Comparison of ENCODE assay signal across 10 cellular contexts in genomic region chr2:20356042-20356441, GRCh38. TPM values are rescaled to one million over a fixed set of nuclear protein-coding genes. Genes with fewer than 3 reads are reported as not detected.
DNase-seq lines count a peak whose midpoint lies in the region; ATAC-seq and TF ChIP-seq lines count a peak whose summit lies in the region.
"Had no signal": no experiment of that assay in that cellular context is flagged by ENCODE, and none has a peak within 500 bp of the region (broad histone marks: within the 10 kb centered on the region; RNA-seq: fewer than 3 reads in every experiment).

No MANE protein-coding gene starts in this region.

- TF ChIP-seq CTCF in left lung (IDR thresholded peaks at IDR 0.05), result no peak

- H3K36me3 Mint-ChIP-seq in activated T-helper 17 cell treated with anti-CD3 and anti-CD28 coated beads, Interleukin-2, amount 50 U/mL, for 72 hours (ENCODE audit: low read depth), result no peaks in the 10 kb centered on the region
- peaks cover 2% of the 10 kb centered on the region for H3K36me3 Mint-ChIP-seq in activated CD4-positive, alpha-beta T cell treated with anti-CD3 and anti-CD28 coated beads, Interleukin-2, amount 10 ng/mL, durations not matched to agents 7 days and 5 days (ENCODE audit: low read depth)
- H3K36me3 Mint-ChIP-seq: activated naive CD4-positive, alpha-beta T cell treated with anti-CD3 and anti-CD28 coated beads, Interleukin-2, amount 50 U/mL, for 72 hours had no signal

- POLR2A ChIA-PET in activated CD4-positive, alpha-beta T cell treated with anti-CD3 and anti-CD28 coated beads, Interleukin-2, amount 10 ng/mL, durations not matched to agents 7 days and 5 days (lab: Charles Lee), result no interaction called here

- H3K27ac ChIP-seq in mesenchymal stem cell (ENCODE audit: low read length, poor library complexity, severe bottlenecking) (no peak overlapping the region), left lung (no peak overlapping the region)

- H3K36me3 ChIP-seq in mesenchymal stem cell (ENCODE audit: control insufficient read depth in 1 of 2, insufficient read depth in 2 of 2, low read depth in 1 of 2, low read length in 2 of 2), result no peaks in the 10 kb centered on the region
- H3K36me3 ChIP-seq in left lung, result no peaks in the 10 kb centered on the region
- no peaks in the 10 kb centered on the region for H3K36me3 ChIP-seq in H7 (replicated peaks; ENCODE audit: control insufficient read depth, insufficient read depth, low read length)

- no peaks in the 10 kb centered on the region for H3K79me1 ChIP-seq in mesenchymal stem cell (replicated peaks; ENCODE audit: low read length, poor library complexity, severe bottlenecking)

- no peak overlapping the region for H2BK5ac ChIP-seq in mesenchymal stem cell (ENCODE audit: low read depth, low read length, poor library complexity, severe bottlenecking)

- H3K4me2 ChIP-seq in mesenchymal stem cell (ENCODE audit: low read length, poor library complexity, severe bottlenecking), result no peak overlapping the region

- peak overlapping the region; percentile 36 for H3K27ac Mint-ChIP-seq in activated T-helper 17 cell treated with anti-CD3 and anti-CD28 coated beads, Interleukin-2, amount 50 U/mL, for 72 hours
- H3K27ac Mint-ChIP-seq in activated CD4-positive, alpha-beta T cell treated with anti-CD3 and anti-CD28 coated beads, Interleukin-2, amount 10 ng/mL, durations not matched to agents 7 days and 5 days, result no peak overlapping the region
- H3K27ac Mint-ChIP-seq: activated naive CD4-positive, alpha-beta T cell treated with anti-CD3 and anti-CD28 coated beads, Interleukin-2, amount 50 U/mL, for 72 hours had no signal

- H3K9me3 Mint-ChIP-seq in activated T-helper 17 cell treated with anti-CD3 and anti-CD28 coated beads, Interleukin-2, amount 50 U/mL, for 72 hours, result no peaks in the 10 kb centered on the region
- H3K9me3 Mint-ChIP-seq in activated CD4-positive, alpha-beta T cell treated with anti-CD3 and anti-CD28 coated beads, Interleukin-2, amount 10 ng/mL, durations not matched to agents 7 days and 5 days, result no peaks in the 10 kb centered on the region
- H3K9me3 Mint-ChIP-seq: activated naive CD4-positive, alpha-beta T cell treated with anti-CD3 and anti-CD28 coated beads, Interleukin-2, amount 50 U/mL, for 72 hours had no signal

- no peak overlapping the region for H3K14ac ChIP-seq in mesenchymal stem cell (ENCODE audit: low read length in 2 of 2)

- H3K4me1 Mint-ChIP-seq in activated T-helper 17 cell treated with anti-CD3 and anti-CD28 coated beads, Interleukin-2, amount 50 U/mL, for 72 hours, result no peaks in the 10 kb centered on the region
- H3K4me1 Mint-ChIP-seq in activated CD4-positive, alpha-beta T cell treated with anti-CD3 and anti-CD28 coated beads, Interleukin-2, amount 10 ng/mL, durations not matched to agents 7 days and 5 days, result peaks cover 5% of the 10 kb centered on the region

- no peak overlapping the region for H3K9ac ChIP-seq in mesenchymal stem cell (ENCODE audit: low read length)

- intact Hi-C loops in left lung (cut with DNase I), result no loop called here

- CTCF ChIA-PET in activated CD4-positive, alpha-beta T cell treated with anti-CD3 and anti-CD28 coated beads, Interleukin-2, amount 10 ng/mL, durations not matched to agents 7 days and 5 days (lab: Charles Lee), result interaction anchor here (0.8 to 1.0 kb wide), 2 partner anchors 10 to 14 kb away, joined by 3 read pairs; no protein-coding TSS in a partner anchor

- peaks cover 3% of the 10 kb centered on the region for H3K4me1 ChIP-seq in mesenchymal stem cell (ENCODE audit: control insufficient read depth, insufficient read depth, low read depth, low read length)
- H3K4me1 ChIP-seq in left lung, result peaks cover 3 to 11% of the 10 kb centered on the region in 2 donors

- H3K27me3 Mint-ChIP-seq in activated T-helper 17 cell treated with anti-CD3 and anti-CD28 coated beads, Interleukin-2, amount 50 U/mL, for 72 hours, result no peaks in the 10 kb centered on the region
- H3K27me3 Mint-ChIP-seq in activated CD4-positive, alpha-beta T cell treated with anti-CD3 and anti-CD28 coated beads, Interleukin-2, amount 10 ng/mL, durations not matched to agents 7 days and 5 days, result no peaks in the 10 kb centered on the region

- no peak overlapping the region for H2BK15ac ChIP-seq in mesenchymal stem cell (ENCODE audit: low read depth, poor library complexity, severe bottlenecking)

- no peak overlapping the region for H3K18ac ChIP-seq in mesenchymal stem cell (ENCODE audit: low read depth in 1 of 2, low read length in 2 of 2)

- H3K4me3 ChIP-seq in mesenchymal stem cell (ENCODE audit: insufficient read depth in 1 of 2, low read depth in 1 of 2, low read length in 2 of 2), result no peak overlapping the region
- H3K4me3 ChIP-seq in left lung, result no peak overlapping the region
- H3K4me3 ChIP-seq in H7 (ENCODE audit: insufficient read depth, low read depth, low read length), result no peak overlapping the region
- H3K4me3 ChIP-seq: mucosa of descending colon had no signal

- no peak overlapping the region for H2BK12ac ChIP-seq in mesenchymal stem cell (ENCODE audit: low read length in 2 of 2)

- peak; percentile 72 for DNase-seq in EL
- peak; percentile 97 for DNase-seq in NCI-H1694 (lab: John Stamatoyannopoulos, UW)
- peak; percentile 77 for DNase-seq in mesenchymal stem cell
- DNase-seq in NCI-H128 (lab: John Stamatoyannopoulos, UW; ENCODE audit: unreplicated experiment), result no peak
- no peak for DNase-seq in left lung
- no peak for DNase-seq in activated CD4-positive, alpha-beta T cell treated with anti-CD3 and anti-CD28 coated beads, Interleukin-2, amount 10 ng/mL, durations not matched to agents 7 days and 5 days
- no peak for DNase-seq in H7
- DNase-seq: mucosa of descending colon had no signal

- no peak overlapping the region for H3K4me3 Mint-ChIP-seq in activated T-helper 17 cell treated with anti-CD3 and anti-CD28 coated beads, Interleukin-2, amount 50 U/mL, for 72 hours
- H3K4me3 Mint-ChIP-seq in activated CD4-positive, alpha-beta T cell treated with anti-CD3 and anti-CD28 coated beads, Interleukin-2, amount 10 ng/mL, durations not matched to agents 7 days and 5 days, result no peak overlapping the region

- H2AK5ac ChIP-seq in mesenchymal stem cell (ENCODE audit: low read length, severe bottlenecking), result no peak overlapping the region

- no peak overlapping the region for H3K23ac ChIP-seq in mesenchymal stem cell (ENCODE audit: low read length in 2 of 2)

- no peaks in the 10 kb centered on the region for H3K27me3 ChIP-seq in mesenchymal stem cell (ENCODE audit: control insufficient read depth in 1 of 2, insufficient read depth in 1 of 2, low read length in 2 of 2)
- no peaks in the 10 kb centered on the region for H3K27me3 ChIP-seq in left lung
- no peaks in the 10 kb centered on the region for H3K27me3 ChIP-seq in H7 (ENCODE audit: control insufficient read depth, insufficient read depth, low read length)

- H2BK120ac ChIP-seq in mesenchymal stem cell (ENCODE audit: low read depth, low read length), result no peak overlapping the region

- no peak overlapping the region for H4K91ac ChIP-seq in mesenchymal stem cell (ENCODE audit: low read length)

- H2AFZ ChIP-seq in mesenchymal stem cell (ENCODE audit: low read depth, low read length), result no peak overlapping the region

- H3K9me3 ChIP-seq in mesenchymal stem cell (ENCODE audit: control insufficient read depth, low read length) (no peaks in the 10 kb centered on the region), left lung (no peaks in the 10 kb centered on the region)
- H3K9me3 ChIP-seq: mucosa of descending colon had no signal

- H3K4ac ChIP-seq in mesenchymal stem cell (ENCODE audit: low read depth in 1 of 2, low read length in 2 of 2), result no peak overlapping the region

- H4K8ac ChIP-seq in mesenchymal stem cell (ENCODE audit: low read length), result no peak overlapping the region

- 100% methylated on average over 2 of the region's 3 CpGs for WGBS in mesenchymal stem cell

- no peak for ATAC-seq in activated T-helper 17 cell treated with anti-CD3 and anti-CD28 coated beads, Interleukin-2, amount 50 U/mL, for 72 hours (replicated peaks)
- ATAC-seq in left lung, result no peak
- ATAC-seq: activated naive CD4-positive, alpha-beta T cell treated with anti-CD3 and anti-CD28 coated beads, Interleukin-2, amount 50 U/mL, for 72 hours; mucosa of descending colon had no signal

RNA-seq across cellular contexts. Expression of gene PUM2, which starts 5.4 kb away (rescaled TPM):
- total RNA-seq in activated T-helper 17 cell treated with anti-CD3 and anti-CD28 coated beads, Interleukin-2, amount 50 U/mL, for 72 hours, result 100 to 1,000 TPM; 113 to 120 TPM
- polyA plus RNA-seq in mesenchymal stem cell (2013, experiment 1 of 2), result 23.4 TPM
- polyA plus RNA-seq in mesenchymal stem cell (2013, experiment 2 of 2), result 23.8 TPM
- total RNA-seq in left lung, result 10 to 100 TPM; 86.4 to 97.6 TPM
- 100 to 1,000 TPM; 123 to 131 TPM for total RNA-seq in activated CD4-positive, alpha-beta T cell treated with anti-CD3 and anti-CD28 coated beads, Interleukin-2, amount 10 ng/mL, durations not matched to agents 7 days and 5 days
- total RNA-seq in H7 (2014; rRNA removed; shearing (Covaris generic)), result 35.7 and 36.2 TPM in 2 replicates

Comparison
In these comparisons a context has a peak if more than half of its experiments do, and no peak if none do; other contexts are left out.
1. DNase-seq: peak in EL (single experiment), NCI-H1694 (single experiment) and mesenchymal stem cell (single experiment); none in NCI-H128 (single experiment), left lung (0 of 2), activated CD4-positive, alpha-beta T cell treated with anti-CD3 and anti-CD28 coated beads, Interleukin-2, amount 10 ng/mL, durations not matched to agents 7 days and 5 days (single experiment) and H7 (single experiment).